8 cellular contexts compared by ENCODE assay signal in genomic region chr1:205344010-205344808, GRCh38. TPM values are rescaled to one million over a fixed set of nuclear protein-coding genes. Genes with fewer than 3 reads are reported as not detected.
DNase-seq lines count a peak whose midpoint lies in the region; ATAC-seq and TF ChIP-seq lines count a peak whose summit lies in the region.

No MANE protein-coding gene starts in this region.

- ATAC-seq in HG03175 (IDR thresholded peaks at IDR 0.05; ENCODE audit: unreplicated experiment): no peak

- no peak overlapping the region for H3K23ac ChIP-seq in mesendoderm (ENCODE audit: low read length)

- H2AK5ac ChIP-seq in mesendoderm (ENCODE audit: low read length): no peak overlapping the region

- no peaks in the 10 kb centered on the region for H3K36me3 ChIP-seq in mesendoderm (ENCODE audit: control insufficient read depth, insufficient read depth, low read length)

- no peak overlapping the region for H4K8ac ChIP-seq in mesendoderm (ENCODE audit: low read depth, low read length)

- no peak overlapping the region for H3K27ac ChIP-seq in coronary artery
- H3K27ac ChIP-seq in mesendoderm (ENCODE audit: low read depth, low read length): no peak overlapping the region

- peak; percentile 38 for DNase-seq in NCI-H1092 (lab: John Stamatoyannopoulos, UW)
- DNase-seq in activated CD4-positive, alpha-beta T cell treated with anti-CD3 and anti-CD28 coated beads for 48 hours: peak; percentile 49
- no peak for DNase-seq in coronary artery (ENCODE audit: low spot score)
- peak; percentile 67 for DNase-seq in mesendoderm
- peak; percentile 32 for DNase-seq in stimulated activated naive CD4-positive, alpha-beta T cell treated with Interleukin-2 at 50 U/mL for 16 hours (lab: John Stamatoyannopoulos, UW)
- DNase-seq in AG08395 (ENCODE audit: low spot score): no peak
- no peak for DNase-seq in amniotic stem cell (lab: John Stamatoyannopoulos, UW)

- H3K56ac ChIP-seq in mesendoderm (ENCODE audit: low read length): peak overlapping the region; percentile 82

- TF ChIP-seq CTCF in coronary artery (IDR thresholded peaks at IDR 0.05): no peak

- no peak overlapping the region for H2BK5ac ChIP-seq in mesendoderm (ENCODE audit: low read length)

- H3K9ac ChIP-seq in mesendoderm (ENCODE audit: low read length): peak overlapping the region; percentile 34

- no peak overlapping the region for H2BK120ac ChIP-seq in mesendoderm (ENCODE audit: low read depth, low read length)

- WGBS in mesendoderm (ENCODE audit: extremely low coverage, insufficient coverage, low lambda C conversion rate): no CpG with 5 or more reads among the region's 63 CpGs

- no peaks in the 10 kb centered on the region for H3K79me1 ChIP-seq in mesendoderm (ENCODE audit: low read length)

- H3K27me3 ChIP-seq in mesendoderm (ENCODE audit: insufficient read depth, low read length, poor library complexity): no peaks in the 10 kb centered on the region

- peak overlapping the region; percentile 67 for H3K4me3 ChIP-seq in coronary artery
- H3K4me3 ChIP-seq in mesendoderm (ENCODE audit: low read length): peak overlapping the region; percentile 26

- H3K4ac ChIP-seq in mesendoderm (ENCODE audit: low read depth, low read length): no peak overlapping the region

- no peak overlapping the region for H2BK15ac ChIP-seq in mesendoderm (replicated peaks; ENCODE audit: low read depth)

- no peak overlapping the region for H4K5ac ChIP-seq in mesendoderm (ENCODE audit: low read length)

- peaks cover 5% of the 10 kb centered on the region for H3K4me1 ChIP-seq in mesendoderm (ENCODE audit: control insufficient read depth, low read depth, low read length)

- peak overlapping the region; percentile 10 for H3K18ac ChIP-seq in mesendoderm (ENCODE audit: low read length)

- H3K79me2 ChIP-seq in mesendoderm (ENCODE audit: control insufficient read depth, insufficient read depth, low read length): no peaks in the 10 kb centered on the region

- H3K4me2 ChIP-seq in mesendoderm (ENCODE audit: low read length): peak overlapping the region; percentile 89

RNA-seq across cellular contexts. Expression of gene KLHDC8A, which starts 12.5 kb away (rescaled TPM):
- polyA plus RNA-seq in mesendoderm (2013, experiment 1 of 2): 0.62 TPM
- 0.56 TPM for polyA plus RNA-seq in mesendoderm (2013, experiment 2 of 2)

RNA-seq across cellular contexts. Expression of gene NUAK2, which starts 22.7 kb away (rescaled TPM):
- polyA plus RNA-seq in mesendoderm (2013, experiment 1 of 2): 11.0 TPM
- 11.3 TPM for polyA plus RNA-seq in mesendoderm (2013, experiment 2 of 2)

Comparison
In these comparisons a context has a peak if more than half of its experiments do, and no peak if none do; other contexts are left out.
1. DNase-seq: peak in NCI-H1092 (single experiment), activated CD4-positive, alpha-beta T cell treated with anti-CD3 and anti-CD28 coated beads for 48 hours (single experiment), mesendoderm (single experiment) and stimulated activated naive CD4-positive, alpha-beta T cell treated with Interleukin-2 at 50 U/mL for 16 hours (single experiment); none in coronary artery (single experiment), AG08395 (single experiment) and amniotic stem cell (single experiment).